In genomic region chr5:151581347-151581746, GRCh38 we compare ENCODE assay signal across 1 cellular context.
TF ChIP-seq lines count a peak whose summit lies in the region.

No MANE protein-coding gene starts in this region.

TF ChIP-seq in GM23338, 12 proteins besides CTCF, POLR2A, EP300 and RAD21 (continued from another document):
- TF ChIP-seq EZH2 (IDR thresholded peaks at IDR 0.05; ENCODE audit: low read depth, unreplicated experiment) (no peak), ZNF331 (CRISPR knock-in tag; IDR thresholded peaks at IDR 0.05; ENCODE audit: low read depth) (no peak), POLR2AphosphoS5 (IDR thresholded peaks at IDR 0.05; ENCODE audit: low read depth) (no peak), EZH2phosphoT487 (IDR thresholded peaks at IDR 0.05; ENCODE audit: unreplicated experiment) (no peak), JUNB (IDR thresholded peaks at IDR 0.05; ENCODE audit: unreplicated experiment) (no peak), ZNF114 (CRISPR knock-in tag; IDR thresholded peaks at IDR 0.05) (no peak), STAT1 (IDR thresholded peaks at IDR 0.05; ENCODE audit: unreplicated experiment) (no peak), CREB1 (CRISPR knock-in tag; IDR thresholded peaks at IDR 0.05; ENCODE audit: low read depth) (no peak)
TF ChIP-seq in GM23338: peak in this region for 0.
